1 cellular context compared by ENCODE assay signal in the genomic region with DNA sequence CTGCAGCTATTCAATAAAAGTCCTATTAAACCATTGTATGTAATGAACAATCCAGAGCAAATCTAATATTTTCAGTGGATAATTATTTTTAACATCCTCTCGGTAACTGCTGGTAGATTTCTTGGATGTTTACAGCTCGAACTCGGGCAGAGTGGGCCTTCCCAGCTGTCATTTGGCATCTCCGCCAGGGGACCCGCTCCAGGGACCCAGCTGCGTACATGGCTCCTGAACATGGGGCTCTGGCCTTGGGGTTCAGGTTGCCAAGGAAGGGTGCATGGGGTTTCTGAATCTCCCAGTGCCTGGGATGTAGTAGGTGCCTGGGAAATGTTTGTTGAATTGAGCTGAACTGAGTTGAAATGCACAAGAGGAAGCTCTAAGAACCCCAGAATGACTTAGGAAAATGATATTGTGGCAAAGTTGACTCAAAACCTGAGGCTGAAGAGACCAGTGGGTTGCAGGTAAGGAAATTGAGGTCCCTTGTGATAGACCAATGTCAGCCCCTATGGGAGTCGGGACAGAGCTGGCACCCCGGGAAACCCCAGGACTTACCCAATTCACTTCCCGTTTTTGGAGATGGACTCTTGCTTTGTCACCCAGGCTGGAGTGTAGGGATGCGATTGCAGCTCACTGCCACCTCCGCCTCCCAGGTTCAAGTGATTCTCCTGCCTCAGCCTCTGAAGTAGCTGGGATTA.
TF ChIP-seq lines count a peak whose summit lies in the region.

No MANE protein-coding gene starts in this region.

TF ChIP-seq in GM12878, 131 proteins besides CTCF, POLR2A, EP300 and RAD21 (continued from another document):
- TF ChIP-seq ZZZ3 (IDR thresholded peaks at IDR 0.05; ENCODE audit: control insufficient read depth, insufficient read length, low read depth) (no peak), NFIC (IDR thresholded peaks at IDR 0.05; ENCODE audit: low read depth, low read length) (0 out of 2 replicates have a peak, but pooled peaks have one; percentile 17), IKZF1 (conservative IDR thresholded peaks at IDR 0.05) (peak; percentile 69), JUNB (IDR thresholded peaks at IDR 0.05) (0 out of 2 replicates have a peak, but pooled peaks have one; percentile 39), FOXM1 (IDR thresholded peaks at IDR 0.05; ENCODE audit: low read depth, low read length) (0 out of 2 replicates have a peak, but pooled peaks have one; percentile 11), RCOR1 (conservative IDR thresholded peaks at IDR 0.05; ENCODE audit: low read depth, low read length) (no peak), IKZF2 (IDR thresholded peaks at IDR 0.05) (peak; percentile 46 to 54; a peak in 2 of 4 replicates)
- TF ChIP-seq, protein P1, sequence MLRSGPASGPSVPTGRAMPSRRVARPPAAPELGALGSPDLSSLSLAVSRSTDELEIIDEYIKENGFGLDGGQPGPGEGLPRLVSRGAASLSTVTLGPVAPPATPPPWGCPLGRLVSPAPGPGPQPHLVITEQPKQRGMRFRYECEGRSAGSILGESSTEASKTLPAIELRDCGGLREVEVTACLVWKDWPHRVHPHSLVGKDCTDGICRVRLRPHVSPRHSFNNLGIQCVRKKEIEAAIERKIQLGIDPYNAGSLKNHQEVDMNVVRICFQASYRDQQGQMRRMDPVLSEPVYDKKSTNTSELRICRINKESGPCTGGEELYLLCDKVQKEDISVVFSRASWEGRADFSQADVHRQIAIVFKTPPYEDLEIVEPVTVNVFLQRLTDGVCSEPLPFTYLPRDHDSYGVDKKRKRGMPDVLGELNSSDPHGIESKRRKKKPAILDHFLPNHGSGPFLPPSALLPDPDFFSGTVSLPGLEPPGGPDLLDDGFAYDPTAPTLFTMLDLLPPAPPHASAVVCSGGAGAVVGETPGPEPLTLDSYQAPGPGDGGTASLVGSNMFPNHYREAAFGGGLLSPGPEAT (IDR thresholded peaks at IDR 0.05; ENCODE audit: low read depth), result peak; percentile 69; the same call in 1 of the 2 replicates
